Comparison of ENCODE assay signal across 2 cellular contexts in the genomic region with DNA sequence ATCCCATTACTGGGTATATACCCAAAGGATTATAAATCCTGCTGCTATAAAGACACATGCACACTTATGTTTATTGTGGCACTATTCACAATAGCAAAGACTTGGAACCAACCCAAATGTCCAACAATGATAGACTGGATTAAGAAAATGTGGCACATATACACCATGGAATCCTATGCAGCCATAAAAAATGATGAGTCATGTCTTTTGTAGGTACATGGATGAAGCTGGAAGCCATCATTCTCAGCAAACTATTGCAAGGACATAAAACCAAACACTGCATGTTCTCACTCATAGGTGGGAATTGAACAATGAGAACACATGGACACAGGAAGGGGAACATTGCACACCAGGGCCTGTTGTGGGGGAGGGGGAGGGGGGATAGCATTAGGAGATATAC. TPM values are rescaled to one million over a fixed set of nuclear protein-coding genes. Genes with fewer than 3 reads are reported as not detected.
"Had no signal": no experiment of that assay in that cellular context is flagged by ENCODE, and none has a peak within 500 bp of the region (broad histone marks: within the 10 kb centered on the region; RNA-seq: fewer than 3 reads in every experiment).

No MANE protein-coding gene starts in this region.

RNA-seq across cellular contexts. Expression of a gene that starts 28.4 kb away (rescaled TPM):
- total RNA-seq: HT1080 had no signal
- polyA plus RNA-seq: IgD-negative memory B cell had no signal
